1 cellular context compared by ENCODE assay signal in genomic region chr2:58039170-58039611, GRCh38.
A peak's percentile ranks its signal among the peaks of the same experiment; 100 is the strongest.
TF ChIP-seq lines count a peak whose summit lies in the region.

No MANE protein-coding gene starts in this region.

TF ChIP-seq in GM12878, 131 proteins besides CTCF, POLR2A, EP300 and RAD21 (continued from another document):
- no peak for TF ChIP-seq FOXM1 (IDR thresholded peaks at IDR 0.05; ENCODE audit: low read depth, low read length)
- no peak for TF ChIP-seq NR2F1 (conservative IDR thresholded peaks at IDR 0.05)
- TF ChIP-seq, protein P1, sequence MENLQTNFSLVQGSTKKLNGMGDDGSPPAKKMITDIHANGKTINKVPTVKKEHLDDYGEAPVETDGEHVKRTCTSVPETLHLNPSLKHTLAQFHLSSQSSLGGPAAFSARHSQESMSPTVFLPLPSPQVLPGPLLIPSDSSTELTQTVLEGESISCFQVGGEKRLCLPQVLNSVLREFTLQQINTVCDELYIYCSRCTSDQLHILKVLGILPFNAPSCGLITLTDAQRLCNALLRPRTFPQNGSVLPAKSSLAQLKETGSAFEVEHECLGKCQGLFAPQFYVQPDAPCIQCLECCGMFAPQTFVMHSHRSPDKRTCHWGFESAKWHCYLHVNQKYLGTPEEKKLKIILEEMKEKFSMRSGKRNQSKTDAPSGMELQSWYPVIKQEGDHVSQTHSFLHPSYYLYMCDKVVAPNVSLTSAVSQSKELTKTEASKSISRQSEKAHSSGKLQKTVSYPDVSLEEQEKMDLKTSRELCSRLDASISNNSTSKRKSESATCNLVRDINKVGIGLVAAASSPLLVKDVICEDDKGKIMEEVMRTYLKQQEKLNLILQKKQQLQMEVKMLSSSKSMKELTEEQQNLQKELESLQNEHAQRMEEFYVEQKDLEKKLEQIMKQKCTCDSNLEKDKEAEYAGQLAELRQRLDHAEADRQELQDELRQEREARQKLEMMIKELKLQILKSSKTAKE (IDR thresholded peaks at IDR 0.05; ENCODE audit: low read depth, poor library complexity, severe bottlenecking), result peak; percentile 38
- TF ChIP-seq SRF (IDR thresholded peaks at IDR 0.05; ENCODE audit: low read depth in 2 of 2, low read length in 2 of 2), result 0 out of 4 replicates have a peak, but pooled peaks of 1 of the 2 experiments have one; percentile 30
- no peak for TF ChIP-seq SUPT20H (IDR thresholded peaks at IDR 0.05; ENCODE audit: borderline replicate concordance, control insufficient read depth, low read depth, low read length)
- no peak for TF ChIP-seq YY1 (IDR thresholded peaks at IDR 0.05; ENCODE audit: low read depth, low read length)
- no peak for TF ChIP-seq MEF2B (IDR thresholded peaks at IDR 0.05; ENCODE audit: partially characterized antibody, poor library complexity, severe bottlenecking)
- no peak for TF ChIP-seq E2F4 (IDR thresholded peaks at IDR 0.05; ENCODE audit: low read depth, low read length)
- TF ChIP-seq CBX5 (IDR thresholded peaks at IDR 0.05; ENCODE audit: low read depth), result 0 out of 2 replicates have a peak, but pooled peaks have one; percentile 13
- peak; percentile 76 for TF ChIP-seq DPF2 (IDR thresholded peaks at IDR 0.05)
- TF ChIP-seq ATF7 (IDR thresholded peaks at IDR 0.05; ENCODE audit: low read depth), result peak; percentile 38; the same call in 1 of the 2 replicates
- TF ChIP-seq ZBTB11 (CRISPR knock-in tag; IDR thresholded peaks at IDR 0.05), result no peak
- no peak for TF ChIP-seq HCFC1 (IDR thresholded peaks at IDR 0.05; ENCODE audit: low read length)
- no peak for TF ChIP-seq SMAD5 (IDR thresholded peaks at IDR 0.05; ENCODE audit: low read depth)
- TF ChIP-seq PRDM15 (CRISPR knock-in tag; IDR thresholded peaks at IDR 0.05), result no peak
- TF ChIP-seq SPI1 (IDR thresholded peaks at IDR 0.05; ENCODE audit: borderline replicate concordance, insufficient read depth, low read depth, low read length), result peak; percentile 96
- TF ChIP-seq TAF1 (IDR thresholded peaks at IDR 0.05; ENCODE audit: borderline replicate concordance, low read depth, low read length), result no peak
- peak; percentile 71; the same call in 1 of the 2 replicates for TF ChIP-seq MTA2 (IDR thresholded peaks at IDR 0.05; ENCODE audit: low read depth)
- no peak for TF ChIP-seq ZBTB4 (CRISPR knock-in tag; IDR thresholded peaks at IDR 0.05)
TF ChIP-seq in GM12878: peak in this region for 22.
